18 cellular contexts compared by ENCODE assay signal in genomic region chr15:48391950-48392349, GRCh38.
DNase-seq lines count a peak whose midpoint lies in the region; ATAC-seq, FAIRE-seq and TF ChIP-seq lines count a peak whose summit lies in the region.
"Had no signal": no experiment of that assay in that cellular context is flagged by ENCODE, and none has a peak within 500 bp of the region (broad histone marks: within the 10 kb centered on the region; RNA-seq: fewer than 3 reads in every experiment).

No MANE protein-coding gene starts in this region.

- CTCF ChIA-PET in activated CD4-positive, alpha-beta T cell treated with anti-CD3 and anti-CD28 coated beads for 36 hours (lab: Charles Lee), result interaction anchor here (0.9 to 1.0 kb wide), 2 partner anchors 9 to 39 kb away, joined by 3 read pairs; no protein-coding TSS in a partner anchor

- in situ Hi-C loops in GM23248 (cut with MboI), result no loop called here

- H3K36me3 Mint-ChIP-seq in activated CD4-positive, alpha-beta T cell treated with anti-CD3 and anti-CD28 coated beads for 36 hours (ENCODE audit: low read depth), result no peaks in the 10 kb centered on the region
- H3K36me3 Mint-ChIP-seq: activated naive CD4-positive, alpha-beta T cell treated with anti-CD3 and anti-CD28 coated beads, Interleukin-2, amount 50 U/mL, for 24 hours; T-cell had no signal

- H3K9me3 Mint-ChIP-seq in activated CD4-positive, alpha-beta T cell treated with anti-CD3 and anti-CD28 coated beads for 36 hours (ENCODE audit: low read depth), result no peaks in the 10 kb centered on the region
- H3K9me3 Mint-ChIP-seq: activated naive CD4-positive, alpha-beta T cell treated with anti-CD3 and anti-CD28 coated beads, Interleukin-2, amount 50 U/mL, for 24 hours; activated T-cell treated with anti-CD3 and anti-CD28 coated beads, Interleukin-2, amount 50 U/mL, for 72 hours; CD4-positive, alpha-beta T cell; T-cell had no signal

- H3K4me1 Mint-ChIP-seq in activated CD4-positive, alpha-beta T cell treated with anti-CD3 and anti-CD28 coated beads for 36 hours, result no peaks in the 10 kb centered on the region
- H3K4me1 Mint-ChIP-seq: activated naive CD4-positive, alpha-beta T cell treated with anti-CD3 and anti-CD28 coated beads, Interleukin-2, amount 50 U/mL, for 24 hours; T-cell had no signal

- H3K9ac ChIP-seq in GM23248 (peak overlapping the region; percentile 36; the same call in 1 of the 2 replicates), adipocyte (ENCODE audit: low read length) (peak overlapping the region; percentile 52), keratinocyte (ENCODE audit: control insufficient read depth, extremely low read depth, insufficient read depth, low read length) (no peak overlapping the region)

- H2AFZ ChIP-seq in GM23248 (0 out of 2 replicates have a peak overlapping the region, but pooled peaks have one; percentile 1), keratinocyte (ENCODE audit: control insufficient read depth, low read length) (peak overlapping the region; percentile 46)

- WGBS in GM23248 (ENCODE audit: low coverage in 1 of 2, low lambda C conversion rate in 2 of 2, missing lambda C conversion rate in 2 of 2), 2 experiments, result 78 to 83% methylated on average over 2 of the region's 2 CpGs

- DNase-seq in GM23248 (no peak), adipocyte (ENCODE audit: low read depth) (no peak), keratinocyte (ENCODE audit: low read depth, low spot score) (no peak), dorsolateral prefrontal cortex (no peak), SKM-1 (lab: John Stamatoyannopoulos, UW; ENCODE audit: unreplicated experiment) (no peak)
- no peak for DNase-seq in activated CD4-positive, alpha-beta T cell treated with anti-CD3 and anti-CD28 coated beads for 36 hours
- DNase-seq: activated T-cell treated with anti-CD3 and anti-CD28 coated beads, Interleukin-2, amount 50 U/mL, for 72 hours; CD4-positive, alpha-beta T cell; NCI-H1436; NCI-H2171; NCI-H526 treated with DMSO at 0.1 percent for 48 hours; stimulated activated CD4-positive, alpha-beta T cell treated with anti-CD3 and anti-CD28 coated beads, Interleukin-12 subunit alpha, Interleukin-12 subunit beta, amount 100 ng/mL, for 4 hours; T-cell had no signal

- H3K36me3 ChIP-seq in GM23248 (ENCODE audit: low read depth), result no peaks in the 10 kb centered on the region
- no peaks in the 10 kb centered on the region for H3K36me3 ChIP-seq in adipocyte (ENCODE audit: control insufficient read depth, insufficient read depth, low read length, severe bottlenecking)
- no peaks in the 10 kb centered on the region for H3K36me3 ChIP-seq in keratinocyte (ENCODE audit: control insufficient read depth in 2 of 2, extremely low read depth in 1 of 2, insufficient read depth in 2 of 2, low read length in 2 of 2)
- H3K36me3 ChIP-seq: MG63 had no signal

- H3K79me2 ChIP-seq in GM23248 (ENCODE audit: insufficient read depth) (no peaks in the 10 kb centered on the region), keratinocyte (ENCODE audit: control insufficient read depth, insufficient read depth, low read length) (no peaks in the 10 kb centered on the region)

- no peak for FAIRE-seq in keratinocyte (lab: Jason Lieb, UNC)
- FAIRE-seq: TTC549 had no signal

- POLR2A ChIA-PET in activated CD4-positive, alpha-beta T cell treated with anti-CD3 and anti-CD28 coated beads for 36 hours (lab: Charles Lee), result no interaction called here

- H3K9me2 ChIP-seq in GM23248 (ENCODE audit: insufficient read depth), result no peaks in the 10 kb centered on the region

- H3K9me1 ChIP-seq in keratinocyte (ENCODE audit: control insufficient read depth, extremely low read depth, insufficient read depth, low read length), result no peaks in the 10 kb centered on the region

- H3K4me2 ChIP-seq in GM23248 (ENCODE audit: unreplicated experiment) (no peak overlapping the region), keratinocyte (ENCODE audit: control insufficient read depth, extremely low read depth, insufficient read depth, low read depth, low read length) (no peak overlapping the region)

- no peak for TF ChIP-seq CTCF in keratinocyte (optimal IDR thresholded peaks at IDR 0.05 in 1 of 3, IDR thresholded peaks at IDR 0.05 in 1 of 3, conservative IDR thresholded peaks at IDR 0.05 in 1 of 3; ENCODE audit: extremely low read depth in 1 of 3, insufficient read depth in 2 of 3, low read length in 3 of 3)
- no peak for TF ChIP-seq CTCF in dorsolateral prefrontal cortex (IDR thresholded peaks at IDR 0.05 in 54 of 56, conservative IDR thresholded peaks at IDR 0.05 in 2 of 56; ENCODE audit: low read depth in 1 of 56, partially characterized antibody in 56 of 56)

- no peaks in the 10 kb centered on the region for H3K27me3 ChIP-seq in GM23248 (replicated peaks; ENCODE audit: insufficient read depth)
- H3K27me3 ChIP-seq in adipocyte (replicated peaks; ENCODE audit: control insufficient read depth, insufficient read depth, low read length), result no peaks in the 10 kb centered on the region
- H3K27me3 ChIP-seq in keratinocyte (ENCODE audit: control insufficient read depth, extremely low read depth, insufficient read depth, low read length), result no peaks in the 10 kb centered on the region
- no peaks in the 10 kb centered on the region for H3K27me3 ChIP-seq in dorsolateral prefrontal cortex
- H3K27me3 ChIP-seq: MG63 had no signal

- no peak overlapping the region for H3K4me3 ChIP-seq in GM23248
- H3K4me3 ChIP-seq in adipocyte (ENCODE audit: low read length), result peak overlapping the region; percentile 36
- H3K4me3 ChIP-seq in keratinocyte (ENCODE audit: control insufficient read depth in 2 of 3, extremely low read depth in 1 of 3, insufficient read depth in 2 of 3, low read depth in 1 of 3, low read length in 3 of 3), result no peak overlapping the region
- H3K4me3 ChIP-seq in skin epidermis, result no peak overlapping the region
- H3K4me3 ChIP-seq in dorsolateral prefrontal cortex, result no peak overlapping the region
- H3K4me3 ChIP-seq: MG63 had no signal

- dilution Hi-C loops in keratinocyte (cut with MboI; ENCODE audit: extremely low pct_ligation_motif_present, low sequenced_read_pairs), result no loop called here

- H3F3A ChIP-seq in GM23248 (ENCODE audit: insufficient read depth), result peaks cover 85% of the 10 kb centered on the region

- H3K27me3 Mint-ChIP-seq in activated CD4-positive, alpha-beta T cell treated with anti-CD3 and anti-CD28 coated beads for 36 hours, result no peaks in the 10 kb centered on the region

- H4K20me1 ChIP-seq in GM23248 (ENCODE audit: insufficient read depth) (no peaks in the 10 kb centered on the region), keratinocyte (ENCODE audit: control insufficient read depth, extremely low read depth, insufficient read depth, low read length) (no peaks in the 10 kb centered on the region)

- no peak for ATAC-seq in activated CD4-positive, alpha-beta T cell treated with anti-CD3 and anti-CD28 coated beads for 36 hours
- no peak for ATAC-seq in HG03442 (IDR thresholded peaks at IDR 0.05; ENCODE audit: unreplicated experiment)
- ATAC-seq: activated T-cell treated with anti-CD3 and anti-CD28 coated beads, Interleukin-2, amount 50 U/mL, for 72 hours; T-cell had no signal

- no peak overlapping the region for H3K27ac Mint-ChIP-seq in activated CD4-positive, alpha-beta T cell treated with anti-CD3 and anti-CD28 coated beads for 36 hours
- H3K27ac Mint-ChIP-seq: activated naive CD4-positive, alpha-beta T cell treated with anti-CD3 and anti-CD28 coated beads, Interleukin-2, amount 50 U/mL, for 24 hours; activated T-cell treated with anti-CD3 and anti-CD28 coated beads, Interleukin-2, amount 50 U/mL, for 72 hours; CD4-positive, alpha-beta T cell; T-cell had no signal

- H3K27ac ChIP-seq in GM23248, result peak overlapping the region; percentile 44
- H3K27ac ChIP-seq in keratinocyte (ENCODE audit: control insufficient read depth, insufficient read depth, low read length), result no peak overlapping the region
- H3K27ac ChIP-seq in skin epidermis, result peak overlapping the region in 11 of 21 experiments; percentile 16 to 87 (median 52)
- peak overlapping the region in 4 of 59 donors; percentile 23 to 51 (median 32) for H3K27ac ChIP-seq in dorsolateral prefrontal cortex

- H3K4me1 ChIP-seq in GM23248 (ENCODE audit: insufficient read depth) (peaks cover 81% of the 10 kb centered on the region), adipocyte (ENCODE audit: control insufficient read depth, insufficient read depth, low read length) (peaks cover 80% of the 10 kb centered on the region), keratinocyte (ENCODE audit: control insufficient read depth, extremely low read depth, insufficient read depth, low read length) (peaks cover 37% of the 10 kb centered on the region)

- intact Hi-C loops in activated CD4-positive, alpha-beta T cell treated with anti-CD3 and anti-CD28 coated beads for 36 hours (cut with DNase I, micrococcal nuclease), result no loop called here
- intact Hi-C loops in dorsolateral prefrontal cortex (cut with DNase I), result no loop called here

- H3K9me3 ChIP-seq in GM23248 (ENCODE audit: low read depth), result no peaks in the 10 kb centered on the region
- no peaks in the 10 kb centered on the region for H3K9me3 ChIP-seq in adipocyte (ENCODE audit: control insufficient read depth, low read length)
- H3K9me3 ChIP-seq in keratinocyte (ENCODE audit: control insufficient read depth, low read depth, low read length), result no peaks in the 10 kb centered on the region
- H3K9me3 ChIP-seq: MG63 had no signal

- no peak overlapping the region for H3K4me3 Mint-ChIP-seq in activated CD4-positive, alpha-beta T cell treated with anti-CD3 and anti-CD28 coated beads for 36 hours
- H3K4me3 Mint-ChIP-seq: activated naive CD4-positive, alpha-beta T cell treated with anti-CD3 and anti-CD28 coated beads, Interleukin-2, amount 50 U/mL, for 24 hours; activated T-cell treated with anti-CD3 and anti-CD28 coated beads, Interleukin-2, amount 50 U/mL, for 72 hours; CD4-positive, alpha-beta T cell; T-cell had no signal
